ENCODE assay signal across 19 cellular contexts in genomic region chr15:78684645-78685044, GRCh38. TPM values are rescaled to one million over a fixed set of nuclear protein-coding genes. Genes with fewer than 3 reads are reported as not detected.
DNase-seq lines count a peak whose midpoint lies in the region; ATAC-seq and TF ChIP-seq lines count a peak whose summit lies in the region.
"Had no signal": no experiment of that assay in that cellular context is flagged by ENCODE, and none has a peak within 500 bp of the region (broad histone marks: within the 10 kb centered on the region; RNA-seq: fewer than 3 reads in every experiment).

No MANE protein-coding gene starts in this region.

- H4K20me1 ChIP-seq in PC-3 (ENCODE audit: low read length) = no peaks in the 10 kb centered on the region

- TF ChIP-seq CTCF in PC-3 (conservative IDR thresholded peaks at IDR 0.05; ENCODE audit: low read depth, low read length) (no peak), mucosa of descending colon (IDR thresholded peaks at IDR 0.05) (no peak)

- no peak overlapping the region for H2AFZ ChIP-seq in PC-3 (ENCODE audit: low read length)

- H3K36me3 ChIP-seq in PC-3 (ENCODE audit: low read depth, low read length) (no peaks in the 10 kb centered on the region), mucosa of descending colon (ENCODE audit: low read depth) (no peaks in the 10 kb centered on the region)
- H3K36me3 ChIP-seq: colonic mucosa had no signal

- H3K27me3 ChIP-seq in PC-3 (ENCODE audit: low read length) = no peaks in the 10 kb centered on the region
- H3K27me3 ChIP-seq: body of pancreas, colonic mucosa had no signal

- H3F3A ChIP-seq in PC-3 (ENCODE audit: low read length, unreplicated experiment) = no peaks in the 10 kb centered on the region

- H3K27ac ChIP-seq in PC-3 (ENCODE audit: low read length) = no peak overlapping the region
- H3K27ac ChIP-seq: body of pancreas, colonic mucosa had no signal

- H3K9me3 ChIP-seq in PC-3 (ENCODE audit: low read length) (no peaks in the 10 kb centered on the region), mucosa of descending colon (no peaks in the 10 kb centered on the region)
- H3K9me3 ChIP-seq: body of pancreas, colonic mucosa had no signal

- intact Hi-C loops in PC-3 (cut with micrococcal nuclease) (no loop called here), mucosa of descending colon (cut with DNase I, micrococcal nuclease) (no loop called here)

- H3K4me1 ChIP-seq in PC-3 (ENCODE audit: insufficient read depth, low read length) (no peaks in the 10 kb centered on the region), mucosa of descending colon (ENCODE audit: low read depth) (no peaks in the 10 kb centered on the region)
- H3K4me1 ChIP-seq: body of pancreas, colonic mucosa had no signal

- no peak for ATAC-seq in PC-3
- ATAC-seq in mucosa of descending colon = peak; percentile 51
- no peak for ATAC-seq in HG03460 (IDR thresholded peaks at IDR 0.05; ENCODE audit: unreplicated experiment)
- no peak for ATAC-seq in GM18519 (IDR thresholded peaks at IDR 0.05; ENCODE audit: low FRiP score, unreplicated experiment)
- ATAC-seq: activated CD8-positive, alpha-beta T cell treated with anti-CD3 and anti-CD28 coated beads, Interleukin-2, amount 10 ng/mL, durations not matched to agents 7 days and 5 days; body of pancreas; T-helper 17 cell had no signal

- POLR2A ChIA-PET in PC-3 (lab: Charles Lee; ENCODE audit: unreplicated experiment) = no interaction called here

- H3K79me2 ChIP-seq in PC-3 (ENCODE audit: low read length) = no peaks in the 10 kb centered on the region

- no peak overlapping the region for H3K4me2 ChIP-seq in PC-3 (ENCODE audit: low read length)

- no peak overlapping the region for H3K9ac ChIP-seq in PC-3 (ENCODE audit: low read length)

- no TSS peak for BruUV-seq in PC-3 (replicated peaks; lab: Mats Ljungman, UMichigan)

- H3K9me2 ChIP-seq in PC-3 (replicated peaks; ENCODE audit: low read length) = no peaks in the 10 kb centered on the region

- CTCF ChIA-PET in PC-3 (lab: Charles Lee) = no interaction called here

- DNase-seq in DMS53 (lab: John Stamatoyannopoulos, UW) = peak; percentile 3
- DNase-seq in DMS53 treated with DMSO at 0.1 percent for 48 hours (lab: John Stamatoyannopoulos, UW; ENCODE audit: unreplicated experiment) = no peak
- DNase-seq in KBM-7 = peak; percentile 59
- peak; percentile 19 for DNase-seq in PC-3
- no peak for DNase-seq in mucosa of descending colon
- no peak for DNase-seq in kidney tubule cell (ENCODE audit: low spot score)
- DNase-seq: 8988T; activated CD4-positive, CD25-positive, alpha-beta regulatory T cell; activated CD8-positive, alpha-beta T cell treated with anti-CD3 and anti-CD28 coated beads, Interleukin-2, amount 10 ng/mL, durations not matched to agents 7 days and 5 days; body of pancreas; colonic mucosa; MV-4-11; NCI-H510A; SIG-M5; T-helper 17 cell had no signal

- in situ Hi-C loops in KBM-7 (cut with MboI; ENCODE audit: low pct_unique_long_range_greater_than_20kb, low sequenced_read_pairs) = no loop called here

- H3K4me3 ChIP-seq in PC-3 (ENCODE audit: low read length) = no peak overlapping the region
- no peak overlapping the region for H3K4me3 ChIP-seq in mucosa of descending colon
- H3K4me3 ChIP-seq: body of pancreas, colonic mucosa had no signal

RNA-seq across cellular contexts. Expression of gene CHRNB4, which starts 43.6 kb away (rescaled TPM):
- total RNA-seq in PC-3 (2014; rRNA removed) = not detected in 2 replicates
- 1 to 10 TPM in 1 of 3 donors, under 1 TPM in 1, not detected in 1; 0.29 to 2.4 TPM for total RNA-seq in mucosa of descending colon
- total RNA-seq: activated CD8-positive, alpha-beta T cell treated with anti-CD3 and anti-CD28 coated beads, Interleukin-2, amount 10 ng/mL, durations not matched to agents 7 days and 5 days; activated T-helper 1 cell treated with anti-CD3 and anti-CD28 coated beads, Interleukin-12 subunit alpha, Interleukin-12 subunit beta, Interleukin-2, Interleukin-4 antibody, amounts not matched to agents 30 ng/mL and 10 ng/mL and 1 ng/mL, durations not matched to agents 14 hours and 24 hours and 36 hours; body of pancreas; H4; T-helper 17 cell had no signal

Comparison
In these comparisons a context has a peak if more than half of its experiments do, and no peak if none do; other contexts are left out.
1. DNase-seq: peak in DMS53 (single experiment), KBM-7 (single experiment) and PC-3 (single experiment); none in DMS53 treated with DMSO at 0.1 percent for 48 hours (single experiment), mucosa of descending colon (0 of 3) and kidney tubule cell (single experiment).